In genomic region chr19:43285626-43286025, GRCh38 we compare ENCODE assay signal across 13 cellular contexts. TPM values are rescaled to one million over a fixed set of nuclear protein-coding genes. Genes with fewer than 3 reads are reported as not detected.
"Had no signal": no experiment of that assay in that cellular context is flagged by ENCODE, and none has a peak within 500 bp of the region (broad histone marks: within the 10 kb centered on the region; RNA-seq: fewer than 3 reads in every experiment).

No MANE protein-coding gene starts in this region.

RNA-seq across cellular contexts. Expression of gene PSG9, which starts 16.3 kb away (rescaled TPM):
- total RNA-seq: activated B cell treated with CpG ODN at 0.5 μM for 24 hours; activated CD4-positive, alpha-beta memory T cell treated with anti-CD3 and anti-CD28 coated beads for 36 hours; activated CD4-positive, alpha-beta memory T cell treated with anti-CD3 and anti-CD28 coated beads, Interleukin-2, amount 10 ng/mL, durations not matched to agents 7 days and 5 days; activated CD4-positive, alpha-beta T cell treated with anti-CD3 and anti-CD28 coated beads for 36 hours; activated CD4-positive, alpha-beta T cell treated with anti-CD3 and anti-CD28 coated beads, Interleukin-2, amount 10 ng/mL, durations not matched to agents 24 days and 14 days; activated CD4-positive, alpha-beta T cell treated with anti-CD3 and anti-CD28 coated beads, Interleukin-2, amount 10 ng/mL, durations not matched to agents 7 days and 5 days; activated CD8-positive, alpha-beta memory T cell treated with anti-CD3 and anti-CD28 coated beads for 36 hours; activated CD8-positive, alpha-beta memory T cell treated with anti-CD3 and anti-CD28 coated beads, Interleukin-2, amount 10 ng/mL, durations not matched to agents 7 days and 5 days; activated CD8-positive, alpha-beta T cell treated with anti-CD3 and anti-CD28 coated beads for 36 hours; activated CD8-positive, alpha-beta T cell treated with anti-CD3 and anti-CD28 coated beads, Interleukin-2, amount 10 ng/mL, durations not matched to agents 7 days and 5 days; T-helper 1 cell treated with Interleukin-12 subunit alpha and Interleukin-12 subunit beta and Interleukin-4 antibody, amounts not matched to agents 30 ng/mL and 1 ng/mL, for 36 hours; T-helper 2 cell treated with Interferon-gamma antibody and Interleukin-4, amounts not matched to agents 100 ng/mL and 5 ng/mL, for 36 hours; WTC11 had no signal
